Comparison of ENCODE assay signal across 9 cellular contexts in the genomic region with DNA sequence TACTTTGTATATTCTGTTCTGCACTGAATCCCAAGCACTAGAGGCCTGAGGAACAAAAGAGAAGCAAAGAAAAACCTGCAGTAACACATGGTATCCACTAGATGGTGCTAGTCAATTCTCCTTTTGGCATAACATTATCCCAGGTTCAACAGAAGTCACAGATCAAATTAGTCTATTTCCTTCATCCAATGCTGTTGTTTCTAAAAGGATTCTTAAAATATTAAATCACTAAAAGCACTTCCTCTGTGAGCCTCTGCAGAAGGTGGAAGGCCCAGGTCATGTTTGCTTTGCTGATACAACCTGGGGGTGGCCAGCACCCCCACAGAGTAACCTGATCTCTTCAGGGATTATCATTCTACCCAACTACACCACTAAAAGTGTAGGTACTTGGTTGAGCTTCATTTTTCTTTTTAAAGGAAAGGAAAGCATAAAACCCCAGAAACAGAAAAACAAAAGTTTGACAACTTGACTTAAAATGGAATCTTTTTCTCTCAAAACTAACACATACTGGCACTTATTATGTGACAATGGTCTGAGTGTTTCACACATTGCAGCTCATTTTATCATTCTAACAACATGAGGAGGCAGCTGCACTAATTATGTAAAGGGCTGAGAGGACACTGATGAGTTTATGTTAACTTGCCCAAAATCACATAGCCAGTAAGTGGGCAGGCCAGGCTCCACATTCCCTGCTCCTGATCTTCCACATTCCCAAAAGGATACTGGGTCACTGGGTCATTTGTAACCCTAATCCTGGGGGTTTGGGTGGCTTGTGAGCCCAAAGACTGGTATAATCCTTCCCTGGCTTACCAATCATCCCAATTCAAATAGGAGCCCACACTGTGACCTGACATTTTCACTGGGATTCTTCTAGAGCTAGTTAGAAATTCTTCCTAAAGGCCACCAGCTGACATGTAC.
A peak's percentile ranks its signal among the peaks of the same experiment; 100 is the strongest.
DNase-seq lines count a peak whose midpoint lies in the region; ATAC-seq, FAIRE-seq and TF ChIP-seq lines count a peak whose summit lies in the region.
"Had no signal": no experiment of that assay in that cellular context is flagged by ENCODE, and none has a peak within 500 bp of the region (broad histone marks: within the 10 kb centered on the region; RNA-seq: fewer than 3 reads in every experiment).

No MANE protein-coding gene starts in this region.

- peaks cover 0 to 14% of the 10 kb centered on the region in 2 donors for H3K36me3 ChIP-seq in body of pancreas (replicated peaks in 1 of 2; ENCODE audit: insufficient read depth in 1 of 2, low read depth in 2 of 2)
- peaks cover 35% of the 10 kb centered on the region for H3K36me3 ChIP-seq in iPS-18a (ENCODE audit: control insufficient read depth, low read depth, low read length)
- H3K36me3 ChIP-seq in small intestine (ENCODE audit: control insufficient read depth in 2 of 2, insufficient read depth in 2 of 2, low read length in 2 of 2), result peaks cover 10 to 28% of the 10 kb centered on the region in 2 donors

- H3K27me3 ChIP-seq in body of pancreas (no peaks in the 10 kb centered on the region), iPS-18a (ENCODE audit: control insufficient read depth, insufficient read depth, low read length) (no peaks in the 10 kb centered on the region), small intestine (ENCODE audit: control insufficient read depth in 2 of 2, insufficient read depth in 2 of 2, low read length in 2 of 2) (no peaks in the 10 kb centered on the region)
- H3K27me3 ChIP-seq: BLaER1 treated with 17β-estradiol and CSF1 and Interleukin-3, amounts not matched to agents 10 nM and 100 nM had no signal

- intact Hi-C loops in body of pancreas (cut with DNase I), result no loop called here

- H3K27ac ChIP-seq in body of pancreas (no peak overlapping the region), iPS-18a (ENCODE audit: low read length) (peak overlapping the region; percentile 46), small intestine (ENCODE audit: low read depth in 1 of 2, low read length in 1 of 2) (peak overlapping the region in 1 of 2 donors; percentile 3)
- H3K27ac ChIP-seq: BLaER1 treated with 17β-estradiol and CSF1 and Interleukin-3, amounts not matched to agents 10 nM and 100 nM had no signal

- peak; percentile 51 for ATAC-seq in HG02588 (IDR thresholded peaks at IDR 0.05; ENCODE audit: unreplicated experiment)
- peak; percentile 73 for ATAC-seq in body of pancreas

- H3K9me3 ChIP-seq in body of pancreas (no peaks in the 10 kb centered on the region), iPS-18a (ENCODE audit: control insufficient read depth, low read depth, low read length) (no peaks in the 10 kb centered on the region), small intestine (ENCODE audit: control insufficient read depth, low read depth) (no peaks in the 10 kb centered on the region)
- H3K9me3 ChIP-seq: BLaER1 treated with 17β-estradiol and CSF1 and Interleukin-3, amounts not matched to agents 10 nM and 100 nM had no signal

- FAIRE-seq in small intestine (lab: Jason Lieb, UNC), result no peak

- no peak for TF ChIP-seq POLR2A in body of pancreas (IDR thresholded peaks at IDR 0.05)

- no peaks in the 10 kb centered on the region for H3K4me1 ChIP-seq in body of pancreas
- peaks cover 28% of the 10 kb centered on the region for H3K4me1 ChIP-seq in iPS-18a (ENCODE audit: control insufficient read depth, low read depth, low read length)
- H3K4me1 ChIP-seq in small intestine (ENCODE audit: control insufficient read depth in 2 of 2, insufficient read depth in 1 of 2, low read depth in 1 of 2, low read length in 1 of 2), result no peaks in the 10 kb centered on the region

- no peak overlapping the region for H3K9ac ChIP-seq in iPS-18a (ENCODE audit: low read length)
- H3K9ac ChIP-seq: BLaER1 treated with 17β-estradiol and CSF1 and Interleukin-3, amounts not matched to agents 10 nM and 100 nM had no signal

- peak; percentile 66 to 88 (median 68) for TF ChIP-seq CTCF in body of pancreas (IDR thresholded peaks at IDR 0.05)

- DNase-seq in NCI-H1105 treated with DMSO at 0.1 percent for 48 hours (lab: John Stamatoyannopoulos, UW) (peak; percentile 45), NCI-H1105 (lab: John Stamatoyannopoulos, UW) (no peak), NCI-H345 treated with DMSO at 0.1 percent for 48 hours (lab: John Stamatoyannopoulos, UW; ENCODE audit: unreplicated experiment) (peak; percentile 54), body of pancreas (no peak), small intestine (peak; percentile 49)
- no peak for DNase-seq in activated naive CD4-positive, alpha-beta T cell treated with Interleukin-2 at 50 U/mL for 16 hours

- H3K4me3 ChIP-seq in body of pancreas (no peak overlapping the region), iPS-18a (ENCODE audit: low read length) (no peak overlapping the region), small intestine (ENCODE audit: low read depth in 1 of 2, low read length in 2 of 2) (no peak overlapping the region)
- H3K4me3 ChIP-seq: BLaER1 treated with 17β-estradiol and CSF1 and Interleukin-3, amounts not matched to agents 10 nM and 100 nM had no signal

Comparison
In these comparisons a context has a peak if more than half of its experiments do, and no peak if none do; other contexts are left out.
1. DNase-seq: peak in NCI-H1105 treated with DMSO at 0.1 percent for 48 hours (single experiment), NCI-H345 treated with DMSO at 0.1 percent for 48 hours (single experiment) and small intestine (single experiment); none in NCI-H1105 (single experiment), body of pancreas (0 of 4) and activated naive CD4-positive, alpha-beta T cell treated with Interleukin-2 at 50 U/mL for 16 hours (single experiment).